10 cellular contexts compared by ENCODE assay signal in the genomic region with DNA sequence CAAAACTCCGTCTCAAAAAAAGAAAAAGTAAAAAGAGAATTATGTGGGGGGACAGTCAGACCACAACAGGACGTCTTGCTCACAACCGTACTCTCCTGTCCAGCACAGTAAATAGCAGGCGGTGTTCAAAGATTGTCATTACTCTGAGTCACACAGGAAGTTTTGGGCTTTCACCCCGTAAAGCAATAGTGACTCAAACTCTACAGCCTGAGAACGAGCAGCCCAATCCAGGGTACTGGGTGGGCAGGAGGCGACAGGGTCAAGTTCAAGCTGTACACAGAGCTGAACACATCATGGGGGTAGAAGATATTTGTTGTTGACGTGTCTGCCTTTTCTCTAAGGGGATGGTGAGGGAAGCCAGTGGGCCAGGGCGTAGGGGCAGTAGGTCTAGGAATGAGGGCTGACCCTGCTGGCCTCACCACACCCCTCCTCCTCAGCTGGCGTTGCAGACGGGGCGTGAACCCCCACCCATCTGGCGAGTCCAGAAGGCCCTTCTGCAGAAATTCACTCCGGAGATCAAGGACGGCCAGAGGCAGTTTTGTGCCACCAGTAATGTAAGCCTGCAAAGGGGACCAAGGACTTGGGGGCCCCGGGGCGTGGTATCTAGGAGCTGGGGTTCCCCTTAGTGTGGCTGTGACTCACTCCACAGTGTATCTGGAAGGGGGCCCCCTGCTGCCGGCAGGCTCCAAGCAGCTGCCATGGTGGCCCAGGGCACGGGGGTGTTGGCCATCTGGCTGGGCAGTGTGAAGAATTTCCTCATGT. TPM values are rescaled to one million over a fixed set of nuclear protein-coding genes. Genes with fewer than 3 reads are reported as not detected.
DNase-seq lines count a peak whose midpoint lies in the region; TF ChIP-seq lines count a peak whose summit lies in the region.
"Had no signal": no experiment of that assay in that cellular context is flagged by ENCODE, and none has a peak within 500 bp of the region (broad histone marks: within the 10 kb centered on the region; RNA-seq: fewer than 3 reads in every experiment).

No MANE protein-coding gene starts in this region.

- H4K20me1 ChIP-seq in SK-N-SH (ENCODE audit: insufficient read depth), result peaks cover 46% of the 10 kb centered on the region
- H4K20me1 ChIP-seq in smooth muscle cell (ENCODE audit: low read depth), result peaks cover 58% of the 10 kb centered on the region

- WGBS in SK-N-SH (ENCODE audit: low lambda C conversion rate), result 45% methylated on average over 12 of the region's 19 CpGs
- 44% methylated on average over 19 of the region's 19 CpGs for WGBS in smooth muscle cell (ENCODE audit: low lambda C conversion rate)

- no peak for TF ChIP-seq EP300 in SK-N-SH (IDR thresholded peaks at IDR 0.05; ENCODE audit: borderline replicate concordance in 1 of 2, low read depth in 1 of 2, low read length in 1 of 2)

- H3K36me3 ChIP-seq in SK-N-SH (replicated peaks in 1 of 2; ENCODE audit: control insufficient read depth in 1 of 2, insufficient read depth in 2 of 2, low read length in 1 of 2), result peaks cover 17 to 45% of the 10 kb centered on the region in 2 experiments
- H3K36me3 ChIP-seq in smooth muscle cell (ENCODE audit: low read depth), result no peaks in the 10 kb centered on the region

- no peak overlapping the region for H2AFZ ChIP-seq in SK-N-SH (ENCODE audit: low read depth)
- H2AFZ ChIP-seq in smooth muscle cell (ENCODE audit: low read depth), result no peak overlapping the region

- no peaks in the 10 kb centered on the region for H3K27me3 ChIP-seq in SK-N-SH (ENCODE audit: insufficient read depth)
- H3K27me3 ChIP-seq in smooth muscle cell (ENCODE audit: low read depth), result no peaks in the 10 kb centered on the region
- H3K27me3 ChIP-seq: tibial nerve had no signal

- POLR2A ChIA-PET in SK-N-SH (lab: Yijun Ruan, JAX), result no interaction called here

- H3F3A ChIP-seq in SK-N-SH (replicated peaks; ENCODE audit: insufficient read depth), result peaks cover 15% of the 10 kb centered on the region
- no peaks in the 10 kb centered on the region for H3F3A ChIP-seq in smooth muscle cell (ENCODE audit: low read depth)

- H3K9me3 ChIP-seq in SK-N-SH (no peaks in the 10 kb centered on the region), smooth muscle cell (replicated peaks; ENCODE audit: low read depth) (no peaks in the 10 kb centered on the region)
- H3K9me3 ChIP-seq: tibial nerve had no signal

- CTCF ChIA-PET in SK-N-SH (lab: Yijun Ruan, JAX), result interaction anchor here (1.2 kb wide), 2 partner anchors 21 to 44 kb away, joined by 3 read pairs; no protein-coding TSS in a partner anchor

- no peak for TF ChIP-seq RAD21 in SK-N-SH (IDR thresholded peaks at IDR 0.05; ENCODE audit: low read length)

- TF ChIP-seq CTCF in SK-N-SH (IDR thresholded peaks at IDR 0.05), result peak; percentile 12; the same call in 1 of the 2 replicates
- peak; percentile 6 for TF ChIP-seq CTCF in smooth muscle cell (IDR thresholded peaks at IDR 0.05; ENCODE audit: borderline replicate concordance, insufficient read depth, poor library complexity, severe bottlenecking)

- peak overlapping the region; percentile 65 for H3K4me2 ChIP-seq in SK-N-SH
- peak overlapping the region; percentile 51 for H3K4me2 ChIP-seq in smooth muscle cell

- H3K9ac ChIP-seq in SK-N-SH (peak overlapping the region; percentile 37; the same call in 1 of the 2 replicates), smooth muscle cell (ENCODE audit: low read depth) (peak overlapping the region; percentile 54)

- H3K27ac ChIP-seq in SK-N-SH (ENCODE audit: low read depth in 2 of 2, low read length in 1 of 2) (peak overlapping the region in 1 of 2 experiments; percentile 74; a peak in 2 of 4 replicates), epithelial cell of prostate (peak overlapping the region; percentile 79), smooth muscle cell (ENCODE audit: low read depth) (peak overlapping the region; percentile 94)

- H3K79me2 ChIP-seq in SK-N-SH (ENCODE audit: insufficient read depth) (peaks cover 76% of the 10 kb centered on the region), smooth muscle cell (ENCODE audit: low read depth) (peaks cover 41% of the 10 kb centered on the region)

- H3K4me3 ChIP-seq in SK-N-SH (ENCODE audit: low read depth in 2 of 2, low read length in 1 of 2), result no peak overlapping the region
- no peak overlapping the region for H3K4me3 ChIP-seq in smooth muscle cell
- H3K4me3 ChIP-seq: tibial nerve had no signal

- no peaks in the 10 kb centered on the region for H3K9me2 ChIP-seq in SK-N-SH

- peak; percentile 33 for DNase-seq in activated CD4-positive, alpha-beta T cell treated with anti-CD3 and anti-CD28 coated beads for 48 hours
- no peak for DNase-seq in activated CD4-positive, alpha-beta T cell treated with anti-CD3 and anti-CD28 coated beads, Interleukin-2, amount 50 U/mL, for 1 hour
- DNase-seq in SK-N-SH (no peak), epithelial cell of prostate (ENCODE audit: low read depth, low spot score) (peak; percentile 22), smooth muscle cell (lab: John Stamatoyannopoulos, UW; ENCODE audit: unreplicated experiment) (no peak), SK-N-DZ (ENCODE audit: low spot score) (no peak), NCI-H1105 (lab: John Stamatoyannopoulos, UW) (no peak), NCI-H526 treated with DMSO at 0.1 percent for 48 hours (lab: John Stamatoyannopoulos, UW) (no peak)
- DNase-seq: NCI-H446 had no signal

- peaks cover 0 to 14% of the 10 kb centered on the region in 2 experiments; a peak in 3 of 4 replicates for H3K4me1 ChIP-seq in SK-N-SH (ENCODE audit: control insufficient read depth in 1 of 2, insufficient read depth in 2 of 2, low read depth in 1 of 2, low read length in 1 of 2)
- no peaks in the 10 kb centered on the region for H3K4me1 ChIP-seq in smooth muscle cell (ENCODE audit: low read depth)

TF ChIP-seq in SK-N-SH, 30 proteins besides CTCF, POLR2A, EP300 and RAD21:
- TF ChIP-seq FOSL2 (IDR thresholded peaks at IDR 0.05; ENCODE audit: borderline replicate concordance, low read depth), result peak; percentile 63; the same call in 1 of the 2 replicates
- 0 out of 2 replicates have a peak, but pooled peaks have one; percentile 31 for TF ChIP-seq JUND (IDR thresholded peaks at IDR 0.05)
- TF ChIP-seq YY1 (IDR thresholded peaks at IDR 0.05; ENCODE audit: low read depth), result no peak
- TF ChIP-seq, protein P1, sequence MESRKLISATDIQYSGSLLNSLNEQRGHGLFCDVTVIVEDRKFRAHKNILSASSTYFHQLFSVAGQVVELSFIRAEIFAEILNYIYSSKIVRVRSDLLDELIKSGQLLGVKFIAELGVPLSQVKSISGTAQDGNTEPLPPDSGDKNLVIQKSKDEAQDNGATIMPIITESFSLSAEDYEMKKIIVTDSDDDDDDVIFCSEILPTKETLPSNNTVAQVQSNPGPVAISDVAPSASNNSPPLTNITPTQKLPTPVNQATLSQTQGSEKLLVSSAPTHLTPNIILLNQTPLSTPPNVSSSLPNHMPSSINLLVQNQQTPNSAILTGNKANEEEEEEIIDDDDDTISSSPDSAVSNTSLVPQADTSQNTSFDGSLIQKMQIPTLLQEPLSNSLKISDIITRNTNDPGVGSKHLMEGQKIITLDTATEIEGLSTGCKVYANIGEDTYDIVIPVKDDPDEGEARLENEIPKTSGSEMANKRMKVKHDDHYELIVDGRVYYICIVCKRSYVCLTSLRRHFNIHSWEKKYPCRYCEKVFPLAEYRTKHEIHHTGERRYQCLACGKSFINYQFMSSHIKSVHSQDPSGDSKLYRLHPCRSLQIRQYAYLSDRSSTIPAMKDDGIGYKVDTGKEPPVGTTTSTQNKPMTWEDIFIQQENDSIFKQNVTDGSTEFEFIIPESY (IDR thresholded peaks at IDR 0.05; ENCODE audit: borderline replicate concordance, low read depth), result no peak
- no peak for TF ChIP-seq TAF1 (IDR thresholded peaks at IDR 0.05; ENCODE audit: borderline replicate concordance, low read depth, low read length)
- no peak for TF ChIP-seq CHD2 (IDR thresholded peaks at IDR 0.05; ENCODE audit: low read length, partially characterized antibody)
- TF ChIP-seq TEAD4 (IDR thresholded peaks at IDR 0.05; ENCODE audit: borderline replicate concordance, insufficient read depth), result no peak
TF ChIP-seq in SK-N-SH: peak in this region for 2.

RNA-seq across cellular contexts. Expression of a gene that starts 23.3 kb away (rescaled TPM):
- 0.71 and 1.7 TPM in 2 replicates for polyA plus RNA-seq in SK-N-SH (2012; rRNA removed)
- polyA plus RNA-seq in SK-N-SH (2012; cell fraction: cytosol; rRNA removed), result 1.4 and 1.8 TPM in 2 replicates
- 5.2 and 8.9 TPM in 2 replicates for polyA plus RNA-seq in SK-N-SH (2012; cell fraction: nucleus; rRNA removed)
- 2.9 and 4.5 TPM in 2 replicates for total RNA-seq in smooth muscle cell
- polyA plus RNA-seq in smooth muscle cell, result 1.7 and 3.2 TPM in 2 replicates
- polyA plus RNA-seq in SK-N-DZ (2014; cell fraction: cytosol; rRNA removed), result 1.3 and 2.3 TPM in 2 replicates
- 2.0 and 3.1 TPM in 2 replicates for polyA plus RNA-seq in SK-N-DZ (2014; cell fraction: nucleus; rRNA removed)

RNA-seq across cellular contexts. Expression of a gene that starts 25.7 kb away (rescaled TPM):
- 113 and 141 TPM in 2 replicates for polyA plus RNA-seq in SK-N-SH (2012; rRNA removed)
- 75.1 and 114 TPM in 2 replicates for polyA plus RNA-seq in SK-N-SH (2012; cell fraction: cytosol; rRNA removed)
- polyA plus RNA-seq in SK-N-SH (2012; cell fraction: nucleus; rRNA removed), result 85.4 and 90.9 TPM in 2 replicates
- total RNA-seq in smooth muscle cell, result 82.3 and 86.5 TPM in 2 replicates
- 224 and 248 TPM in 2 replicates for polyA plus RNA-seq in smooth muscle cell
- polyA plus RNA-seq in SK-N-DZ (2014; cell fraction: cytosol; rRNA removed), result 2.0 and 2.1 TPM in 2 replicates
- 0.72 and 4.7 TPM in 2 replicates for polyA plus RNA-seq in SK-N-DZ (2014; cell fraction: nucleus; rRNA removed)

RNA-seq across cellular contexts. Expression of a gene that starts 27.7 kb away (rescaled TPM):
- polyA plus RNA-seq in SK-N-SH (2012; rRNA removed) (5.5 and 9.5 TPM in 2 replicates), smooth muscle cell (12.1 and 15.9 TPM in 2 replicates)
- polyA plus RNA-seq in SK-N-SH (2012; cell fraction: cytosol; rRNA removed), result 9.1 and 15.9 TPM in 2 replicates
- 51.6 and 91.2 TPM in 2 replicates for polyA plus RNA-seq in SK-N-SH (2012; cell fraction: nucleus; rRNA removed)
- total RNA-seq in smooth muscle cell, result 7.9 and 10.2 TPM in 2 replicates
- 20.2 and 23.9 TPM in 2 replicates for polyA plus RNA-seq in SK-N-DZ (2014; cell fraction: cytosol; rRNA removed)
- polyA plus RNA-seq in SK-N-DZ (2014; cell fraction: nucleus; rRNA removed), result 16.8 and 18.8 TPM in 2 replicates

RNA-seq across cellular contexts. Expression of a gene that starts 33.2 kb away (rescaled TPM):
- 0.42 and 0.44 TPM in 2 replicates for polyA plus RNA-seq in SK-N-SH (2012; rRNA removed)
- 0.21 and 0.62 TPM in 2 replicates for polyA plus RNA-seq in SK-N-SH (2012; cell fraction: cytosol; rRNA removed)
- 0.33 and 0.42 TPM in 2 replicates for polyA plus RNA-seq in SK-N-SH (2012; cell fraction: nucleus; rRNA removed)
- 13.5 TPM in 1 of 2 replicates, not detected in the other for total RNA-seq in smooth muscle cell
- polyA plus RNA-seq in smooth muscle cell, result 0.24 and 1.0 TPM in 2 replicates
- polyA plus RNA-seq in SK-N-DZ (2014; cell fraction: cytosol; rRNA removed), result 0.31 and 0.67 TPM in 2 replicates
- 0.67 TPM in 1 of 2 replicates, not detected in the other for polyA plus RNA-seq in SK-N-DZ (2014; cell fraction: nucleus; rRNA removed)

RNA-seq across cellular contexts. Expression of a gene that starts 33.9 kb away (rescaled TPM):
- polyA plus RNA-seq in SK-N-SH (2012; rRNA removed) (101 and 128 TPM in 2 replicates), smooth muscle cell (95.7 and 134 TPM in 2 replicates)
- 53.6 and 77.6 TPM in 2 replicates for polyA plus RNA-seq in SK-N-SH (2012; cell fraction: cytosol; rRNA removed)
- 159 and 225 TPM in 2 replicates for polyA plus RNA-seq in SK-N-SH (2012; cell fraction: nucleus; rRNA removed)
- total RNA-seq in smooth muscle cell, result 45.0 and 55.5 TPM in 2 replicates
- 86.0 and 94.2 TPM in 2 replicates for polyA plus RNA-seq in SK-N-DZ (2014; cell fraction: cytosol; rRNA removed)
- polyA plus RNA-seq in SK-N-DZ (2014; cell fraction: nucleus; rRNA removed), result 62.2 and 63.6 TPM in 2 replicates

Comparison
In these comparisons a context has a peak if more than half of its experiments do, and no peak if none do; other contexts are left out.
1. DNase-seq: peak in activated CD4-positive, alpha-beta T cell treated with anti-CD3 and anti-CD28 coated beads for 48 hours (single experiment) and epithelial cell of prostate (single experiment); none in activated CD4-positive, alpha-beta T cell treated with anti-CD3 and anti-CD28 coated beads, Interleukin-2, amount 50 U/mL, for 1 hour (single experiment), SK-N-SH (single experiment), smooth muscle cell (single experiment), SK-N-DZ (single experiment), NCI-H1105 (single experiment) and NCI-H526 treated with DMSO at 0.1 percent for 48 hours (single experiment).